1 cellular context compared by ENCODE assay signal in genomic region chr2:164984428-164984827, GRCh38.
TF ChIP-seq lines count a peak whose summit lies in the region.

No MANE protein-coding gene starts in this region.

TF ChIP-seq in IMR-90, 13 proteins besides CTCF, POLR2A, EP300 and RAD21:
- TF ChIP-seq USF2 (IDR thresholded peaks at IDR 0.05; ENCODE audit: low read depth, low read length) (no peak), ELK1 (IDR thresholded peaks at IDR 0.05; ENCODE audit: borderline replicate concordance, low read depth, low read length) (no peak), BHLHE40 (IDR thresholded peaks at IDR 0.05; ENCODE audit: low read depth, low read length) (no peak), SMC3 (IDR thresholded peaks at IDR 0.05; ENCODE audit: low read depth, low read length) (no peak), MAFK (IDR thresholded peaks at IDR 0.05; ENCODE audit: low read depth, low read length) (no peak), MAZ (IDR thresholded peaks at IDR 0.05; ENCODE audit: borderline replicate concordance, low read depth, low read length) (no peak), RCOR1 (IDR thresholded peaks at IDR 0.05; ENCODE audit: insufficient replicate concordance, low read length) (no peak), CEBPB (IDR thresholded peaks at IDR 0.05; ENCODE audit: low read depth, low read length) (no peak), FOS (IDR thresholded peaks at IDR 0.05; ENCODE audit: low read depth, low read length) (no peak), RFX5 (IDR thresholded peaks at IDR 0.05; ENCODE audit: low read depth, low read length) (no peak), MXI1 (IDR thresholded peaks at IDR 0.05; ENCODE audit: borderline replicate concordance, low read depth, low read length) (no peak), CHD1 (IDR thresholded peaks at IDR 0.05; ENCODE audit: low read depth, low read length) (no peak), NFE2L2 (IDR thresholded peaks at IDR 0.05; ENCODE audit: low read depth, low read length) (no peak)
